Comparison of ENCODE assay signal across 8 cellular contexts in genomic region chr5:32531885-32532520, GRCh38. TPM values are rescaled to one million over a fixed set of nuclear protein-coding genes. Genes with fewer than 3 reads are reported as not detected.
A peak's percentile ranks its signal among the peaks of the same experiment; 100 is the strongest.
DNase-seq lines count a peak whose midpoint lies in the region; ATAC-seq, FAIRE-seq and TF ChIP-seq lines count a peak whose summit lies in the region.

No MANE protein-coding gene starts in this region.

- H3K14ac ChIP-seq in H1 (ENCODE audit: insufficient read length), result no peak overlapping the region

- H3K23ac ChIP-seq in H1 (ENCODE audit: insufficient read length), result no peak overlapping the region

- H3K36me3 ChIP-seq in HUES48 (ENCODE audit: control insufficient read depth, insufficient read depth, low read length) (no peaks in the 10 kb centered on the region), H1 (ENCODE audit: control insufficient read depth in 2 of 4, insufficient read depth in 4 of 4, low read length in 3 of 4) (no peaks in the 10 kb centered on the region)

- TF ChIP-seq CTCF in H1 (IDR thresholded peaks at IDR 0.05; ENCODE audit: control extremely low read depth in 1 of 3, insufficient read depth in 1 of 3, low read depth in 1 of 3, low read length in 3 of 3), result no peak
- TF ChIP-seq CTCF in nephron progenitor cell (IDR thresholded peaks at IDR 0.05), result no peak
- no peak for TF ChIP-seq CTCF in osteocyte (IDR thresholded peaks at IDR 0.05)

- H3K27me3 ChIP-seq in HUES48 (ENCODE audit: control insufficient read depth, insufficient read depth, low read length), result no peaks in the 10 kb centered on the region
- H3K27me3 ChIP-seq in H1 (replicated peaks in 1 of 4; ENCODE audit: control insufficient read depth in 3 of 4, extremely low read depth in 1 of 4, insufficient read depth in 3 of 4, low read length in 3 of 4), result no peaks in the 10 kb centered on the region

- no peak for TF ChIP-seq POLR2A in H1 (IDR thresholded peaks at IDR 0.05; ENCODE audit: control extremely low read depth in 1 of 2, low read depth in 2 of 2, low read length in 2 of 2)

- H3K27ac ChIP-seq in HUES48 (ENCODE audit: low read depth, low read length), result peak overlapping the region; percentile 49
- no peak overlapping the region for H3K27ac ChIP-seq in H1 (ENCODE audit: low read depth, low read length)
- H3K27ac ChIP-seq in skin epidermis, result peak overlapping the region in 15 of 21 experiments; percentile 24 to 87 (median 49)

- no peaks in the 10 kb centered on the region for H4K20me1 ChIP-seq in H1 (replicated peaks in 1 of 2; ENCODE audit: control insufficient read depth in 1 of 2, insufficient read depth in 2 of 2, low read length in 2 of 2)

- H2BK15ac ChIP-seq in H1 (ENCODE audit: low read length), result no peak overlapping the region

- H3K9ac ChIP-seq in HUES48 (ENCODE audit: low read depth, low read length) (no peak overlapping the region; the same call in 1 of the 2 replicates), H1 (replicated peaks in 1 of 4; ENCODE audit: extremely low read depth in 1 of 4, low read depth in 3 of 4, low read length in 3 of 4) (0 out of 7 replicates have a peak overlapping the region, but pooled peaks of 1 of the 4 experiments have one; percentile 14)

- FAIRE-seq in H1 (lab: Jason Lieb, UNC), result no peak

- no peak overlapping the region for H3K4me3 Mint-ChIP-seq in nephron progenitor cell
- no peak overlapping the region for H3K4me3 Mint-ChIP-seq in osteocyte (ENCODE audit: unreplicated experiment)

- no peak overlapping the region for H4K5ac ChIP-seq in H1 (ENCODE audit: insufficient read length, low read depth, low read length)

- peak overlapping the region; percentile 30; the same call in 1 of the 2 replicates for H2BK12ac ChIP-seq in H1 (ENCODE audit: low read depth, low read length)

- H2BK20ac ChIP-seq in H1 (ENCODE audit: low read length), result no peak overlapping the region

- H3K79me1 ChIP-seq in H1 (ENCODE audit: low read depth, low read length), result no peaks in the 10 kb centered on the region

- H3K4me1 Mint-ChIP-seq in nephron progenitor cell (peaks cover 18% of the 10 kb centered on the region), osteocyte (ENCODE audit: unreplicated experiment) (peaks cover 15% of the 10 kb centered on the region)

- DNase-seq in H1 (ENCODE audit: low read depth in 1 of 2, low spot score in 2 of 2), result peak in 1 of 2 experiments; percentile 13
- no peak for DNase-seq in nephron progenitor cell
- no peak for DNase-seq in osteocyte (ENCODE audit: extremely low spot score, unreplicated experiment)

- H4K91ac ChIP-seq in H1 (replicated peaks; ENCODE audit: insufficient read length, low read length), result no peak overlapping the region

- no peak overlapping the region for H2BK120ac ChIP-seq in H1 (replicated peaks; ENCODE audit: low read depth, low read length)

- no peaks in the 10 kb centered on the region for H3K9me3 ChIP-seq in HUES48 (ENCODE audit: control insufficient read depth, insufficient read depth, low read length)
- no peaks in the 10 kb centered on the region for H3K9me3 ChIP-seq in H1 (ENCODE audit: insufficient read depth in 2 of 2, low read depth in 1 of 2, low read length in 1 of 2)

- no peaks in the 10 kb centered on the region for H3K79me2 ChIP-seq in H1 (ENCODE audit: control insufficient read depth in 1 of 2, insufficient read depth in 2 of 2, low read length in 2 of 2)

- H3K56ac ChIP-seq in H1 (replicated peaks; ENCODE audit: insufficient read length, low read depth, low read length), result no peak overlapping the region

- H3K27me3 Mint-ChIP-seq in nephron progenitor cell (ENCODE audit: low read depth, poor library complexity) (no peaks in the 10 kb centered on the region), osteocyte (ENCODE audit: unreplicated experiment) (no peaks in the 10 kb centered on the region)

- H3K23me2 ChIP-seq in H1 (ENCODE audit: low read depth, low read length), result no peaks in the 10 kb centered on the region

- H3K4me1 ChIP-seq in HUES48 (ENCODE audit: control insufficient read depth, insufficient read depth, low read length), result peaks cover 10% of the 10 kb centered on the region
- peaks cover 0 to 6% (median 2%) of the 10 kb centered on the region in 4 experiments; a peak in 2 of 7 replicates for H3K4me1 ChIP-seq in H1 (replicated peaks in 1 of 4; ENCODE audit: control insufficient read depth in 3 of 4, insufficient read depth in 4 of 4, low read length in 3 of 4)

- 80% methylated on average over 8 of the region's 8 CpGs; no CpG with 5 or more reads in 1 of the 2 experiments for WGBS in H1 (ENCODE audit: extremely low coverage in 1 of 2, insufficient coverage in 1 of 2, insufficient read length in 1 of 2, insufficient replicate concordance in 2 of 2, low coverage in 1 of 2, low lambda C conversion rate in 2 of 2, missing lambda C conversion rate in 1 of 2), 2 experiments

- H2AK5ac ChIP-seq in H1 (ENCODE audit: low read depth, low read length), result no peak overlapping the region

- CTCF ChIA-PET in H1 (lab: Charles Lee; ENCODE audit: partially characterized antibody), result interaction anchor here (1.0 to 2.7 kb wide), 4 partner anchors 13 to 58 kb away, joined by 3 to 9 read pairs (median 6); no protein-coding TSS in a partner anchor

- H3K4me3 ChIP-seq in GM08714 (ENCODE audit: low read length), result peak overlapping the region; percentile 62
- H3K4me3 ChIP-seq in HUES48 (ENCODE audit: low read depth, low read length), result no peak overlapping the region
- H3K4me3 ChIP-seq in H1 (ENCODE audit: extremely low read depth in 1 of 4, insufficient read depth in 2 of 4, low read depth in 3 of 4, low read length in 4 of 4), result no peak overlapping the region
- H3K4me3 ChIP-seq in skin epidermis, result peak overlapping the region in 4 of 7 experiments; percentile 9 to 27 (median 19)

- no peak overlapping the region for H3K27ac Mint-ChIP-seq in nephron progenitor cell
- H3K27ac Mint-ChIP-seq in osteocyte (ENCODE audit: unreplicated experiment), result no peak overlapping the region

- H4K8ac ChIP-seq in H1 (ENCODE audit: extremely low read depth, insufficient read depth, low read length), result no peak overlapping the region

- H2AFZ ChIP-seq in H1 (ENCODE audit: low read length), result peak overlapping the region; percentile 85

- H2BK5ac ChIP-seq in H1 (ENCODE audit: low read depth, low read length), result 0 out of 2 replicates have a peak overlapping the region, but pooled peaks have one; percentile 2

- H3K36me3 Mint-ChIP-seq in nephron progenitor cell (ENCODE audit: low read depth) (peaks cover 5% of the 10 kb centered on the region), osteocyte (ENCODE audit: unreplicated experiment) (peaks cover 7% of the 10 kb centered on the region)

- H3K4me2 ChIP-seq in H1 (ENCODE audit: insufficient read depth in 1 of 2, low read depth in 2 of 2, low read length in 2 of 2), result peak overlapping the region in 1 of 2 experiments; percentile 28; a peak in 1 of 4 replicates

- no peak for TF ChIP-seq EP300 in H1 (IDR thresholded peaks at IDR 0.05; ENCODE audit: borderline replicate concordance in 1 of 2, low read depth in 2 of 2, low read length in 2 of 2)

- H3K9me3 Mint-ChIP-seq in nephron progenitor cell (peaks cover 6% of the 10 kb centered on the region), osteocyte (ENCODE audit: unreplicated experiment) (peaks cover 7% of the 10 kb centered on the region)

- H3K18ac ChIP-seq in H1 (ENCODE audit: extremely low read depth, low read length), result no peak overlapping the region

- H3K4ac ChIP-seq in H1 (replicated peaks; ENCODE audit: insufficient read length, low read depth, low read length), result no peak overlapping the region

- POLR2A ChIA-PET in H1 (lab: Charles Lee; ENCODE audit: partially characterized antibody), result interaction anchor here (1.2 to 1.6 kb wide), 2 partner anchors 51 to 53 kb away, joined by 3 to 8 read pairs; partner anchors contain the start of gene SUB1

- TF ChIP-seq RAD21 in H1 (IDR thresholded peaks at IDR 0.05 in 1 of 2, conservative IDR thresholded peaks at IDR 0.05 in 1 of 2; ENCODE audit: low read depth in 2 of 2, low read length in 2 of 2), result no peak

- ATAC-seq in GM21528 (IDR thresholded peaks at IDR 0.05; ENCODE audit: low FRiP score, unreplicated experiment), result peak; percentile 54
- ATAC-seq in activated CD4-positive, CD25-positive, alpha-beta regulatory T cell treated with anti-CD3 and anti-CD28 coated beads, Interleukin-2, amount 50 U/mL, for 24 hours, result peak; percentile 82 to 86

TF ChIP-seq in H1, 55 proteins besides CTCF, POLR2A, EP300 and RAD21:
- TF ChIP-seq YY1 (IDR thresholded peaks at IDR 0.05; ENCODE audit: low read depth, low read length) (0 out of 2 replicates have a peak, but pooled peaks have one; percentile 63), JUND (IDR thresholded peaks at IDR 0.05; ENCODE audit: low read length) (0 out of 2 replicates have a peak, but pooled peaks have one; percentile 9), BACH1 (IDR thresholded peaks at IDR 0.05; ENCODE audit: low read length) (no peak)

RNA-seq across cellular contexts. Expression of gene SUB1, which starts 53.4 kb away (rescaled TPM):
- total RNA-seq in H1 (2021; fragmentation: NEBNext Ultra II Directional; extraction: Animal tissue kit (Norgen Biotek cat#: 25700)), result 319 and 325 TPM in 2 replicates
- polyA plus RNA-seq in H1 (2011; rRNA removed), result 47.8 and 83.9 TPM in 2 replicates
- polyA plus RNA-seq in H1 (2011; cell fraction: cytosol; rRNA removed), result 190 TPM
- 13.8 TPM for polyA plus RNA-seq in H1 (2011; cell fraction: nucleus; rRNA removed)
- 127 to 282 TPM (median 151 TPM) in 4 replicates for polyA plus RNA-seq in H1 (2012, experiment 1 of 2)
- polyA plus RNA-seq in H1 (2012, experiment 2 of 2), result 64.9 TPM
- 388 TPM for polyA plus RNA-seq in H1 (2013, experiment 1 of 2)
- 387 TPM for polyA plus RNA-seq in H1 (2013, experiment 2 of 2)
- polyA minus RNA-seq in H1 (2011; rRNA and poly(A)+ RNA removed), result 14.7 and 17.4 TPM in 2 replicates
- polyA minus RNA-seq in H1 (2011; cell fraction: cytosol; rRNA and poly(A)+ RNA removed), result 32.8 TPM
- polyA minus RNA-seq in H1 (2011; cell fraction: nucleus; rRNA and poly(A)+ RNA removed), result 48.8 TPM
- total RNA-seq in osteocyte, result 191 and 202 TPM in 2 replicates

Comparison
In these comparisons a context has a peak if more than half of its experiments do, and no peak if none do; other contexts are left out.
1. H3K4me3 ChIP-seq: peak in GM08714 (single experiment) and skin epidermis (4 of 7); none in HUES48 (single experiment) and H1 (0 of 4).